ENCODE assay signal across 14 cellular contexts in genomic region chr11:105611414-105611813, GRCh38. TPM values are rescaled to one million over a fixed set of nuclear protein-coding genes. Genes with fewer than 3 reads are reported as not detected.
DNase-seq lines count a peak whose midpoint lies in the region; ATAC-seq and TF ChIP-seq lines count a peak whose summit lies in the region.
"Had no signal": no experiment of that assay in that cellular context is flagged by ENCODE, and none has a peak within 500 bp of the region (broad histone marks: within the 10 kb centered on the region; RNA-seq: fewer than 3 reads in every experiment).

No MANE protein-coding gene starts in this region.

- H3K27me3 ChIP-seq in NT2/D1 (ENCODE audit: insufficient read depth, insufficient read length) (peaks cover 32% of the 10 kb centered on the region), neuron (ENCODE audit: insufficient read depth, low read length) (no peaks in the 10 kb centered on the region)
- H3K27me3 ChIP-seq: SJSA1 had no signal

- no peaks in the 10 kb centered on the region for H3K36me3 Mint-ChIP-seq in endothelial cell (ENCODE audit: low read depth, unreplicated experiment)

- TF ChIP-seq CTCF in endothelial cell (IDR thresholded peaks at IDR 0.05; ENCODE audit: unreplicated experiment) (no peak), mucosa of descending colon (IDR thresholded peaks at IDR 0.05) (no peak)

- H2AFZ ChIP-seq in neuron (ENCODE audit: low read depth, low read length) = peak overlapping the region; percentile 80

- no peaks in the 10 kb centered on the region for H3K9me3 ChIP-seq in NT2/D1 (ENCODE audit: insufficient read depth, low read length)
- H3K9me3 ChIP-seq in neuron (ENCODE audit: low read length) = no peaks in the 10 kb centered on the region
- no peaks in the 10 kb centered on the region for H3K9me3 ChIP-seq in mucosa of descending colon
- H3K9me3 ChIP-seq: SJSA1 had no signal

- peaks cover 20% of the 10 kb centered on the region for H3K4me1 Mint-ChIP-seq in endothelial cell (ENCODE audit: unreplicated experiment)

- H3K36me3 ChIP-seq in NT2/D1 (ENCODE audit: insufficient read depth, insufficient read length, low read length) (no peaks in the 10 kb centered on the region), neuron (ENCODE audit: insufficient read depth, low read length) (no peaks in the 10 kb centered on the region), mucosa of descending colon (ENCODE audit: low read depth) (no peaks in the 10 kb centered on the region)
- H3K36me3 ChIP-seq: SJSA1 had no signal

- peak overlapping the region; percentile 93 for H3K27ac Mint-ChIP-seq in endothelial cell (ENCODE audit: unreplicated experiment)

- intact Hi-C loops in mucosa of descending colon (cut with DNase I, micrococcal nuclease) = no loop called here

- peaks cover 1% of the 10 kb centered on the region for H3K27me3 Mint-ChIP-seq in endothelial cell (ENCODE audit: unreplicated experiment)

- H3K9ac ChIP-seq in NT2/D1 (ENCODE audit: insufficient read length, low read depth) = peak overlapping the region; percentile 10

- H3K4me3 ChIP-seq in NT2/D1 (ENCODE audit: insufficient read length, low read depth) = peak overlapping the region; percentile 15
- peak overlapping the region; percentile 57 for H3K4me3 ChIP-seq in neuron (ENCODE audit: low read length)
- H3K4me3 ChIP-seq in mucosa of descending colon = no peak overlapping the region
- H3K4me3 ChIP-seq: SJSA1 had no signal

- H3K9me3 Mint-ChIP-seq in endothelial cell (ENCODE audit: unreplicated experiment) = no peaks in the 10 kb centered on the region

- ATAC-seq in mucosa of descending colon (no peak), HG02852 (IDR thresholded peaks at IDR 0.05; ENCODE audit: unreplicated experiment) (no peak), HG03571 (IDR thresholded peaks at IDR 0.05; ENCODE audit: unreplicated experiment) (no peak)

- peak; percentile 1 for DNase-seq in ELR (ENCODE audit: low read depth)
- no peak for DNase-seq in NT2/D1 (ENCODE audit: low read depth, low spot score)
- DNase-seq in endothelial cell (ENCODE audit: low spot score) = no peak
- DNase-seq in SKM-1 treated with dmso at 0.1 percent for 144 hours (lab: John Stamatoyannopoulos, UW; ENCODE audit: unreplicated experiment) = no peak
- DNase-seq in mucosa of descending colon = no peak
- DNase-seq: kidney glomerular epithelial cell; NCI-H1048; NCI-H524 treated with DMSO at 0.1 percent for 48 hours; stimulated activated CD4-positive, alpha-beta T cell treated with anti-CD3 and anti-CD28 coated beads, Interleukin-2, amount 100 ng/mL, for 48 hours; stimulated activated naive CD4-positive, alpha-beta T cell had no signal

- H3K4me3 Mint-ChIP-seq in endothelial cell (ENCODE audit: unreplicated experiment) = peak overlapping the region; percentile 84

- H3K4me1 ChIP-seq in NT2/D1 (ENCODE audit: insufficient read depth, insufficient read length) (no peaks in the 10 kb centered on the region), neuron (ENCODE audit: insufficient read depth, low read length) (peaks cover 34% of the 10 kb centered on the region), mucosa of descending colon (ENCODE audit: low read depth) (no peaks in the 10 kb centered on the region)
- H3K4me1 ChIP-seq: SJSA1 had no signal

RNA-seq across cellular contexts. Expression of gene GRIA4, which starts 1.5 kb away (rescaled TPM):
- total RNA-seq in endothelial cell (ENCODE audit: unreplicated experiment) = 8.7 TPM
- 1 to 10 TPM; 1.6 to 2.3 (median 1.6) TPM for total RNA-seq in mucosa of descending colon
- total RNA-seq: SJSA1 had no signal
